8 cellular contexts compared by ENCODE assay signal in genomic region chr6:30490031-30490876, GRCh38. TPM values are rescaled to one million over a fixed set of nuclear protein-coding genes. Genes with fewer than 3 reads are reported as not detected.
DNase-seq lines count a peak whose midpoint lies in the region; ATAC-seq lines count a peak whose summit lies in the region.

No MANE protein-coding gene starts in this region.

- peak; percentile 78 for DNase-seq in ELR (ENCODE audit: low read depth)
- peak; percentile 75 for DNase-seq in RKO (ENCODE audit: low spot score)
- DNase-seq in activated effector memory CD4-positive, alpha-beta T cell treated with Interleukin-2 at 50 U/mL for 16 hours: peak; percentile 74
- peak; percentile 34 for DNase-seq in fibroblast of the conjunctiva (ENCODE audit: low read depth)
- peak; percentile 66 for DNase-seq in neuronal stem cell (ENCODE audit: low spot score)
- no peak for DNase-seq in 8988T

- no peaks in the 10 kb centered on the region for H3K79me1 ChIP-seq in neuronal stem cell (ENCODE audit: low read depth, low read length)

- no peak overlapping the region for H4K91ac ChIP-seq in neuronal stem cell (ENCODE audit: low read depth, low read length, poor library complexity)

- peaks cover 2 to 4% of the 10 kb centered on the region in 2 donors for H3K4me1 ChIP-seq in neuronal stem cell (ENCODE audit: control insufficient read depth in 2 of 2, insufficient read depth in 1 of 2, low read depth in 1 of 2, low read length in 2 of 2)

- H2BK5ac ChIP-seq in neuronal stem cell (ENCODE audit: low read length): peak overlapping the region; percentile 69

- H3K9ac ChIP-seq in neuronal stem cell (ENCODE audit: low read depth, low read length, poor library complexity): peak overlapping the region; percentile 90

- no peak overlapping the region for H2BK120ac ChIP-seq in neuronal stem cell (ENCODE audit: low read depth, low read length)

- H2AK5ac ChIP-seq in neuronal stem cell (ENCODE audit: low read depth, low read length): no peak overlapping the region

- H3K36me3 ChIP-seq in neuronal stem cell (replicated peaks in 1 of 2; ENCODE audit: control insufficient read depth in 2 of 2, insufficient read depth in 2 of 2, low read length in 2 of 2): peaks cover 4 to 16% of the 10 kb centered on the region in 2 donors

- H3K14ac ChIP-seq in neuronal stem cell (ENCODE audit: low read length): no peak overlapping the region

- no peak overlapping the region for H3K27ac ChIP-seq in neuronal stem cell (replicated peaks; ENCODE audit: low read length)
- H3K27ac ChIP-seq in temporal lobe (ENCODE audit: low read depth, low read length): peak overlapping the region; percentile 92

- H3K18ac ChIP-seq in neuronal stem cell (ENCODE audit: low read length): peak overlapping the region; percentile 93

- no peak overlapping the region for H2BK12ac ChIP-seq in neuronal stem cell (ENCODE audit: low read length)

- no peak overlapping the region for H4K8ac ChIP-seq in neuronal stem cell (ENCODE audit: low read depth, low read length)

- WGBS in neuronal stem cell (ENCODE audit: extremely low coverage in 2 of 2, insufficient read length in 2 of 2, insufficient replicate concordance in 1 of 2), 2 donors: no CpG with 5 or more reads among the region's 37 CpGs

- peak overlapping the region; percentile 76 to 92 for H3K4me3 ChIP-seq in neuronal stem cell (ENCODE audit: low read length in 2 of 2)

- peak overlapping the region; percentile 94 for H2AFZ ChIP-seq in neuronal stem cell (ENCODE audit: low read length)

- H3K4ac ChIP-seq in neuronal stem cell (ENCODE audit: low read length): no peak overlapping the region

- no peaks in the 10 kb centered on the region for H3K27me3 ChIP-seq in neuronal stem cell (ENCODE audit: control insufficient read depth in 3 of 3, insufficient read depth in 3 of 3, low read depth in 1 of 3, low read length in 3 of 3)

- peak; percentile 28 for ATAC-seq in HG02943 (IDR thresholded peaks at IDR 0.05; ENCODE audit: low read depth, unreplicated experiment)

- no peaks in the 10 kb centered on the region for H3K9me3 ChIP-seq in neuronal stem cell (replicated peaks in 1 of 2; ENCODE audit: control insufficient read depth in 2 of 2, insufficient read depth in 1 of 2, low read depth in 1 of 2, low read length in 2 of 2)

- H3K4me2 ChIP-seq in neuronal stem cell (ENCODE audit: insufficient read depth, low read length, poor library complexity, severe bottlenecking): peak overlapping the region; percentile 89

- H3K23ac ChIP-seq in neuronal stem cell (ENCODE audit: low read depth, low read length, poor library complexity): peak overlapping the region; percentile 95

- H2BK15ac ChIP-seq in neuronal stem cell (ENCODE audit: low read length): no peak overlapping the region

RNA-seq across cellular contexts. Expression of gene HLA-E, which starts 0.9 kb away (rescaled TPM):
- polyA plus RNA-seq in neuronal stem cell (2013, experiment 1 of 2): 20.5 TPM
- polyA plus RNA-seq in neuronal stem cell (2013, experiment 2 of 2): 19.7 TPM
- 28.5 TPM for total RNA-seq in temporal lobe
